Comparison of ENCODE assay signal across 13 cellular contexts in the genomic region with DNA sequence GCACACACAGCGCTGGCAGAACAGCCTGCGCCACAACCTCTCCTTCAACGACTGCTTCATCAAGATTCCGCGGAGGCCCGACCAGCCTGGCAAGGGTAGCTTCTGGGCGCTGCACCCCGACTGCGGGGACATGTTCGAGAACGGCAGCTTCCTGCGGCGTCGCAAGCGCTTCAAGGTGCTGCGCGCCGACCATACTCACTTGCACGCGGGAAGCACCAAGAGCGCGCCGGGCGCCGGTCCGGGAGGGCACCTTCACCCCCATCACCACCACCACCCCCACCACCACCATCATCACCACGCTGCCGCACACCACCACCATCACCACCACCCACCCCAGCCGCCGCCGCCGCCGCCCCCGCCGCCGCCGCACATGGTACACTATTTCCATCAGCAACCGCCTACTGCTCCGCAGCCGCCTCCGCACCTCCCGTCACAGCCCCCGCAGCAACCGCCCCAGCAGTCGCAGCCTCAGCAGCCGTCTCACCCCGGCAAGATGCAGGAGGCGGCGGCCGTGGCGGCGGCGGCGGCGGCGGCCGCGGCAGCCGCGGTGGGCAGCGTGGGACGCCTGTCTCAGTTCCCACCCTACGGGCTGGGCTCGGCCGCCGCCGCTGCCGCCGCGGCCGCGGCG. TPM values are rescaled to one million over a fixed set of nuclear protein-coding genes. Genes with fewer than 3 reads are reported as not detected.
DNase-seq lines count a peak whose midpoint lies in the region; ATAC-seq and TF ChIP-seq lines count a peak whose summit lies in the region.
"Had no signal": no experiment of that assay in that cellular context is flagged by ENCODE, and none has a peak within 500 bp of the region (broad histone marks: within the 10 kb centered on the region; RNA-seq: fewer than 3 reads in every experiment).

No MANE protein-coding gene starts in this region.

- peaks cover 51 to 78% of the 10 kb centered on the region in 2 donors for H3K27me3 Mint-ChIP-seq in CD8-positive, alpha-beta memory T cell
- peaks cover 97% of the 10 kb centered on the region for H3K27me3 Mint-ChIP-seq in brain
- H3K27me3 Mint-ChIP-seq in neural crest cell (ENCODE audit: low read depth): peaks cover 100% of the 10 kb centered on the region

- no peak overlapping the region for H3K27ac ChIP-seq in CD8-positive, alpha-beta memory T cell (ENCODE audit: low read depth, low read length)
- H3K27ac ChIP-seq in HEK293 (ENCODE audit: extremely low read depth, low read depth, low read length) (no peak overlapping the region), body of pancreas (no peak overlapping the region)
- H3K27ac ChIP-seq: Peyer's patch, testis had no signal

- no peak for DNase-seq in CD8-positive, alpha-beta memory T cell
- DNase-seq in neural crest cell (ENCODE audit: low read depth, low spot score) (peak; percentile 6), body of pancreas (no peak), amniotic stem cell (lab: John Stamatoyannopoulos, UW) (no peak)
- DNase-seq: hypothalamus, KBM-7, NCI-H2171, Peyer's patch, testis had no signal

- no peaks in the 10 kb centered on the region for H3K36me3 Mint-ChIP-seq in CD8-positive, alpha-beta memory T cell
- H3K36me3 Mint-ChIP-seq in brain (no peaks in the 10 kb centered on the region), neural crest cell (ENCODE audit: low read depth) (no peaks in the 10 kb centered on the region)

- H3K4me1 Mint-ChIP-seq in CD8-positive, alpha-beta memory T cell: peaks cover 20 to 41% (median 25%) of the 10 kb centered on the region in 3 donors
- H3K4me1 Mint-ChIP-seq in brain: peaks cover 57% of the 10 kb centered on the region
- peaks cover 39% of the 10 kb centered on the region for H3K4me1 Mint-ChIP-seq in neural crest cell

- H3K27me3 ChIP-seq in CD8-positive, alpha-beta memory T cell (ENCODE audit: insufficient read depth, low read length, poor library complexity, severe bottlenecking): peaks cover 37% of the 10 kb centered on the region
- peaks cover 0 to 54% of the 10 kb centered on the region in 2 donors for H3K27me3 ChIP-seq in body of pancreas

- no peaks in the 10 kb centered on the region for H3K9me3 ChIP-seq in CD8-positive, alpha-beta memory T cell (ENCODE audit: low read length)
- H3K9me3 ChIP-seq in HEK293 (ENCODE audit: control insufficient read depth, insufficient read depth, low read depth, low read length): no peaks in the 10 kb centered on the region
- no peaks in the 10 kb centered on the region for H3K9me3 ChIP-seq in body of pancreas
- H3K9me3 ChIP-seq: testis had no signal

- H3K27ac Mint-ChIP-seq in CD8-positive, alpha-beta memory T cell: no peak overlapping the region
- H3K27ac Mint-ChIP-seq in brain: no peak overlapping the region
- no peak overlapping the region for H3K27ac Mint-ChIP-seq in neural crest cell (ENCODE audit: unreplicated experiment)

- POLR2A ChIA-PET in CD8-positive, alpha-beta memory T cell (lab: Charles Lee): no interaction called here
- POLR2A ChIA-PET in HEK293 (lab: Yijun Ruan, JAX): no interaction called here

- no peaks in the 10 kb centered on the region for H3K4me1 ChIP-seq in CD8-positive, alpha-beta memory T cell (ENCODE audit: insufficient read depth, low read length)
- H3K4me1 ChIP-seq in HEK293 (ENCODE audit: control insufficient read depth, insufficient read depth, low read length) (peaks cover 2% of the 10 kb centered on the region; the same call in 1 of the 2 replicates), body of pancreas (peaks cover 53% of the 10 kb centered on the region)

- no peak overlapping the region for H3K4me3 ChIP-seq in CD8-positive, alpha-beta memory T cell (ENCODE audit: low read length)
- peak overlapping the region; percentile 27 for H3K4me3 ChIP-seq in HEK293 (ENCODE audit: low read depth, low read length)
- no peak overlapping the region for H3K4me3 ChIP-seq in body of pancreas

- peaks cover 0 to 3% (median 2%) of the 10 kb centered on the region in 5 donors for H3K9me3 Mint-ChIP-seq in CD8-positive, alpha-beta memory T cell
- H3K9me3 Mint-ChIP-seq in brain (peaks cover 0 to 7% (median 0%) of the 10 kb centered on the region in 5 experiments), neural crest cell (no peaks in the 10 kb centered on the region)

- 2 to 5% methylated on average over 20 to 60 of the region's 73 CpGs for WGBS in body of pancreas, 2 donors

- CTCF ChIA-PET in CD8-positive, alpha-beta memory T cell (lab: Charles Lee): no interaction called here
- CTCF ChIA-PET in HEK293 (lab: Yijun Ruan, JAX): no interaction called here

- H3K36me3 ChIP-seq in CD8-positive, alpha-beta memory T cell (ENCODE audit: insufficient read depth, low read length): no peaks in the 10 kb centered on the region
- no peaks in the 10 kb centered on the region for H3K36me3 ChIP-seq in HEK293 (ENCODE audit: control insufficient read depth in 2 of 2, insufficient read depth in 1 of 2, low read length in 2 of 2)
- H3K36me3 ChIP-seq in body of pancreas (replicated peaks in 1 of 2; ENCODE audit: insufficient read depth in 1 of 2, low read depth in 2 of 2): no peaks in the 10 kb centered on the region
- H3K36me3 ChIP-seq: Peyer's patch had no signal

- no peak for TF ChIP-seq CTCF in HEK293 (tag by site-specific recombination; IDR thresholded peaks at IDR 0.05)
- no peak for TF ChIP-seq CTCF in brain (conservative IDR thresholded peaks at IDR 0.05)
- no peak for TF ChIP-seq CTCF in neural crest cell (conservative IDR thresholded peaks at IDR 0.05)
- TF ChIP-seq CTCF in body of pancreas (IDR thresholded peaks at IDR 0.05): no peak

- ATAC-seq in body of pancreas: no peak
- ATAC-seq in HG02885 (IDR thresholded peaks at IDR 0.05; ENCODE audit: poor library complexity, unreplicated experiment): no peak
- no peak for ATAC-seq in HG03520 (IDR thresholded peaks at IDR 0.05; ENCODE audit: unreplicated experiment)

- peak overlapping the region in 4 of 7 donors; percentile 32 to 62 (median 50) for H3K4me3 Mint-ChIP-seq in CD8-positive, alpha-beta memory T cell
- H3K4me3 Mint-ChIP-seq in brain: peak overlapping the region; percentile 69 to 82 (median 80)
- peak overlapping the region; percentile 65 for H3K4me3 Mint-ChIP-seq in neural crest cell

- intact Hi-C loops in body of pancreas (cut with DNase I): loop anchor here (10.0 kb wide), 1 partner anchor 215 kb away; no protein-coding TSS in a partner anchor

- no peak for TF ChIP-seq POLR2A in body of pancreas (IDR thresholded peaks at IDR 0.05)

TF ChIP-seq in HEK293, 187 proteins besides CTCF, POLR2A, EP300 and RAD21:
- no peak for TF ChIP-seq ZNF138 (tag by site-specific recombination; IDR thresholded peaks at IDR 0.05; ENCODE audit: borderline replicate concordance)
- TF ChIP-seq, protein P1, sequence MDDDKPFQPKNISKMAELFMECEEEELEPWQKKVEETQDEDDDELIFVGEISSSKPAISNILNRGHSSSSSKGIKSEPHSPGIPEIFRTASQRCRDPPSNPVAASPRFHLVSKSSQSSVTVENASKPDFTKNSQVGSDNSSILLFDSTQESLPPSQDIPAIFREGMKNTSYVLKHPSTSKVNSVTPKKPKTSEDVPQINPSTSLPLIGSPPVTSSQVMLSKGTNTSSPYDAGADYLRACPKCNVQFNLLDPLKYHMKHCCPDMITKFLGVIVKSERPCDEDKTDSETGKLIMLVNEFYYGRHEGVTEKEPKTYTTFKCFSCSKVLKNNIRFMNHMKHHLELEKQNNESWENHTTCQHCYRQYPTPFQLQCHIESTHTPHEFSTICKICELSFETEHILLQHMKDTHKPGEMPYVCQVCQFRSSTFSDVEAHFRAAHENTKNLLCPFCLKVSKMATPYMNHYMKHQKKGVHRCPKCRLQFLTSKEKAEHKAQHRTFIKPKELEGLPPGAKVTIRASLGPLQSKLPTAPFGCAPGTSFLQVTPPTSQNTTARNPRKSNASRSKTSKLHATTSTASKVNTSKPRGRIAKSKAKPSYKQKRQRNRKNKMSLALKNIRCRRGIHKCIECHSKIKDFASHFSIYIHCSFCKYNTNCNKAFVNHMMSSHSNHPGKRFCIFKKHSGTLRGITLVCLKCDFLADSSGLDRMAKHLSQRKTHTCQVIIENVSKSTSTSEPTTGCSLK (tag by site-specific recombination; IDR thresholded peaks at IDR 0.05): no peak
- no peak for TF ChIP-seq ZNF202 (tag by site-specific recombination; IDR thresholded peaks at IDR 0.05; ENCODE audit: borderline replicate concordance)
- no peak for TF ChIP-seq ZFP69B (tag by site-specific recombination; IDR thresholded peaks at IDR 0.05)
- no peak for TF ChIP-seq ZBTB26 (tag by site-specific recombination; optimal IDR thresholded peaks at IDR 0.05)
- TF ChIP-seq ZNF37A (tag by site-specific recombination; IDR thresholded peaks at IDR 0.05): no peak
- no peak for TF ChIP-seq BCL11A (tag by site-specific recombination; IDR thresholded peaks at IDR 0.05; ENCODE audit: low read depth)
- TF ChIP-seq ZNF624 (tag by site-specific recombination; IDR thresholded peaks at IDR 0.05): no peak
- no peak for TF ChIP-seq ZNF843 (tag by site-specific recombination; IDR thresholded peaks at IDR 0.05)
- no peak for TF ChIP-seq ZNF48 (tag by site-specific recombination; IDR thresholded peaks at IDR 0.05)

RNA-seq across cellular contexts. Expression of gene FOXB2, which starts 0.5 kb away (rescaled TPM):
- total RNA-seq in CD8-positive, alpha-beta memory T cell: not detected
- polyA plus RNA-seq in CD8-positive, alpha-beta memory T cell: not detected
- 0.68 TPM for polyA plus RNA-seq in brain (ENCODE audit: insufficient read depth, low read depth, low replicate concordance)
- total RNA-seq in neural crest cell (not detected in 2 replicates), body of pancreas (not detected)
- total RNA-seq: Peyer's patch, testis had no signal
